Comparison of ENCODE assay signal across 2 cellular contexts in genomic region chr1:31780632-31781031, GRCh38.
TF ChIP-seq lines count a peak whose summit lies in the region.

No MANE protein-coding gene starts in this region.

TF ChIP-seq in GM23338, 12 proteins besides CTCF, POLR2A, EP300 and RAD21 (continued from another document):
- TF ChIP-seq ZNF114 (CRISPR knock-in tag; IDR thresholded peaks at IDR 0.05): no peak
- TF ChIP-seq, protein P1, sequence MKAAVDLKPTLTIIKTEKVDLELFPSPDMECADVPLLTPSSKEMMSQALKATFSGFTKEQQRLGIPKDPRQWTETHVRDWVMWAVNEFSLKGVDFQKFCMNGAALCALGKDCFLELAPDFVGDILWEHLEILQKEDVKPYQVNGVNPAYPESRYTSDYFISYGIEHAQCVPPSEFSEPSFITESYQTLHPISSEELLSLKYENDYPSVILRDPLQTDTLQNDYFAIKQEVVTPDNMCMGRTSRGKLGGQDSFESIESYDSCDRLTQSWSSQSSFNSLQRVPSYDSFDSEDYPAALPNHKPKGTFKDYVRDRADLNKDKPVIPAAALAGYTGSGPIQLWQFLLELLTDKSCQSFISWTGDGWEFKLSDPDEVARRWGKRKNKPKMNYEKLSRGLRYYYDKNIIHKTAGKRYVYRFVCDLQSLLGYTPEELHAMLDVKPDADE (IDR thresholded peaks at IDR 0.05): no peak
- TF ChIP-seq, protein P2, sequence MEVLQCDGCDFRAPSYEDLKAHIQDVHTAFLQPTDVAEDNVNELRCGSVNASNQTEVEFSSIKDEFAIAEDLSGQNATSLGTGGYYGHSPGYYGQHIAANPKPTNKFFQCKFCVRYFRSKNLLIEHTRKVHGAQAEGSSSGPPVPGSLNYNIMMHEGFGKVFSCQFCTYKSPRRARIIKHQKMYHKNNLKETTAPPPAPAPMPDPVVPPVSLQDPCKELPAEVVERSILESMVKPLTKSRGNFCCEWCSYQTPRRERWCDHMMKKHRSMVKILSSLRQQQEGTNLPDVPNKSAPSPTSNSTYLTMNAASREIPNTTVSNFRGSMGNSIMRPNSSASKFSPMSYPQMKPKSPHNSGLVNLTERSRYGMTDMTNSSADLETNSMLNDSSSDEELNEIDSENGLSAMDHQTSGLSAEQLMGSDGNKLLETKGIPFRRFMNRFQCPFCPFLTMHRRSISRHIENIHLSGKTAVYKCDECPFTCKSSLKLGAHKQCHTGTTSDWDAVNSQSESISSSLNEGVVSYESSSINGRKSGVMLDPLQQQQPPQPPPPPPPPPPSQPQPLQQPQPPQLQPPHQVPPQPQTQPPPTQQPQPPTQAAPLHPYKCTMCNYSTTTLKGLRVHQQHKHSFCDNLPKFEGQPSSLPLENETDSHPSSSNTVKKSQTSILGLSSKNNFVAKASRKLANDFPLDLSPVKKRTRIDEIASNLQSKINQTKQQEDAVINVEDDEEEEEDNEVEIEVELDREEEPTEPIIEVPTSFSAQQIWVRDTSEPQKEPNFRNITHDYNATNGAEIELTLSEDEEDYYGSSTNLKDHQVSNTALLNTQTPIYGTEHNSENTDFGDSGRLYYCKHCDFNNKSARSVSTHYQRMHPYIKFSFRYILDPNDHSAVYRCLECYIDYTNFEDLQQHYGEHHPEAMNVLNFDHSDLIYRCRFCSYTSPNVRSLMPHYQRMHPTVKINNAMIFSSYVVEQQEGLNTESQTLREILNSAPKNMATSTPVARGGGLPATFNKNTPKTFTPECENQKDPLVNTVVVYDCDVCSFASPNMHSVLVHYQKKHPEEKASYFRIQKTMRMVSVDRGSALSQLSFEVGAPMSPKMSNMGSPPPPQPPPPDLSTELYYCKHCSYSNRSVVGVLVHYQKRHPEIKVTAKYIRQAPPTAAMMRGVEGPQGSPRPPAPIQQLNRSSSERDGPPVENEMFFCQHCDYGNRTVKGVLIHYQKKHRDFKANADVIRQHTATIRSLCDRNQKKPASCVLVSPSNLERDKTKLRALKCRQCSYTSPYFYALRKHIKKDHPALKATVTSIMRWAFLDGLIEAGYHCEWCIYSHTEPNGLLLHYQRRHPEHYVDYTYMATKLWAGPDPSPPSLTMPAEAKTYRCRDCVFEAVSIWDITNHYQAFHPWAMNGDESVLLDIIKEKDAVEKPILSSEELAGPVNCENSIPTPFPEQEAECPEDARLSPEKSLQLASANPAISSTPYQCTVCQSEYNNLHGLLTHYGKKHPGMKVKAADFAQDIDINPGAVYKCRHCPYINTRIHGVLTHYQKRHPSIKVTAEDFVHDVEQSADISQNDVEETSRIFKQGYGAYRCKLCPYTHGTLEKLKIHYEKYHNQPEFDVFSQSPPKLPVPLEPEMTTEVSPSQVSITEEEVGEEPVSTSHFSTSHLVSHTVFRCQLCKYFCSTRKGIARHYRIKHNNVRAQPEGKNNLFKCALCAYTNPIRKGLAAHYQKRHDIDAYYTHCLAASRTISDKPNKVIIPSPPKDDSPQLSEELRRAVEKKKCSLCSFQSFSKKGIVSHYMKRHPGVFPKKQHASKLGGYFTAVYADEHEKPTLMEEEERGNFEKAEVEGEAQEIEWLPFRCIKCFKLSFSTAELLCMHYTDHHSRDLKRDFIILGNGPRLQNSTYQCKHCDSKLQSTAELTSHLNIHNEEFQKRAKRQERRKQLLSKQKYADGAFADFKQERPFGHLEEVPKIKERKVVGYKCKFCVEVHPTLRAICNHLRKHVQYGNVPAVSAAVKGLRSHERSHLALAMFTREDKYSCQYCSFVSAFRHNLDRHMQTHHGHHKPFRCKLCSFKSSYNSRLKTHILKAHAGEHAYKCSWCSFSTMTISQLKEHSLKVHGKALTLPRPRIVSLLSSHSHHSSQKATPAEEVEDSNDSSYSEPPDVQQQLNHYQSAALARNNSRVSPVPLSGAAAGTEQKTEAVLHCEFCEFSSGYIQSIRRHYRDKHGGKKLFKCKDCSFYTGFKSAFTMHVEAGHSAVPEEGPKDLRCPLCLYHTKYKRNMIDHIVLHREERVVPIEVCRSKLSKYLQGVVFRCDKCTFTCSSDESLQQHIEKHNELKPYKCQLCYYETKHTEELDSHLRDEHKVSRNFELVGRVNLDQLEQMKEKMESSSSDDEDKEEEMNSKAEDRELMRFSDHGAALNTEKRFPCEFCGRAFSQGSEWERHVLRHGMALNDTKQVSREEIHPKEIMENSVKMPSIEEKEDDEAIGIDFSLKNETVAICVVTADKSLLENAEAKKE (CRISPR knock-in tag; IDR thresholded peaks at IDR 0.05): no peak

TF ChIP-seq in HEK293, 187 proteins besides CTCF, POLR2A, EP300 and RAD21 (continued from another document):
- TF ChIP-seq, protein P3, sequence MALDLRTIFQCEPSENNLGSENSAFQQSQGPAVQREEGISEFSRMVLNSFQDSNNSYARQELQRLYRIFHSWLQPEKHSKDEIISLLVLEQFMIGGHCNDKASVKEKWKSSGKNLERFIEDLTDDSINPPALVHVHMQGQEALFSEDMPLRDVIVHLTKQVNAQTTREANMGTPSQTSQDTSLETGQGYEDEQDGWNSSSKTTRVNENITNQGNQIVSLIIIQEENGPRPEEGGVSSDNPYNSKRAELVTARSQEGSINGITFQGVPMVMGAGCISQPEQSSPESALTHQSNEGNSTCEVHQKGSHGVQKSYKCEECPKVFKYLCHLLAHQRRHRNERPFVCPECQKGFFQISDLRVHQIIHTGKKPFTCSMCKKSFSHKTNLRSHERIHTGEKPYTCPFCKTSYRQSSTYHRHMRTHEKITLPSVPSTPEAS (tag by site-specific recombination; IDR thresholded peaks at IDR 0.05): 0 out of 2 replicates have a peak, but pooled peaks have one; percentile 9
- TF ChIP-seq ZNF555 (tag by site-specific recombination; conservative IDR thresholded peaks at IDR 0.05): no peak
TF ChIP-seq in HEK293: peak in this region for 3.
